In genomic region chr19:50090706-50091105, GRCh38 we compare ENCODE assay signal across 8 cellular contexts.
DNase-seq lines count a peak whose midpoint lies in the region; ATAC-seq and TF ChIP-seq lines count a peak whose summit lies in the region.
"Not testable (repeated sequence)": the region's sequence is repeated elsewhere in the genome, so short reads cannot be mapped to it uniquely, and the experiment has no call there.

No MANE protein-coding gene starts in this region.

- DNase-seq in AG09309 (ENCODE audit: low read depth); neural crest cell (ENCODE audit: low read depth, low spot score): not testable (repeated sequence)
- peak; percentile 51 for DNase-seq in NB4 (ENCODE audit: low read depth)
- peak; percentile 29 for DNase-seq in WTC11 (ENCODE audit: low spot score)
- peak; percentile 45 for DNase-seq in activated T-cell treated with anti-CD3 and anti-CD28 coated beads, Interleukin-2, amount 50 U/mL, for 1 hour
- DNase-seq in central memory CD4-positive, alpha-beta T cell, result peak; percentile 17
- DNase-seq in stimulated activated CD8-positive, alpha-beta memory T cell treated with anti-CD3 and anti-CD28 coated beads, Interleukin-15, amount 100 ng/mL, for 24 hours (ENCODE audit: low read depth), result peak; percentile 11

- TF ChIP-seq POLR2A in NB4 (IDR thresholded peaks at IDR 0.05; ENCODE audit: extremely low read depth, insufficient read length), result not testable (repeated sequence)

- not testable (repeated sequence) for H3K4me3 ChIP-seq in AG09309 (ENCODE audit: control insufficient read depth, low read depth, low read length); NB4 (ENCODE audit: low read depth, low read length)

- H3K27me3 Mint-ChIP-seq in WTC11 (ENCODE audit: low read depth); neural crest cell (ENCODE audit: low read depth): not testable (repeated sequence)

- H3K36me3 Mint-ChIP-seq in WTC11, result peaks cover 19% of the 10 kb centered on the region
- not testable (repeated sequence) for H3K36me3 Mint-ChIP-seq in neural crest cell (ENCODE audit: low read depth)

- not testable (repeated sequence) for H3K4me3 Mint-ChIP-seq in WTC11, neural crest cell

- peaks cover 17% of the 10 kb centered on the region for H3K9me3 Mint-ChIP-seq in WTC11
- not testable (repeated sequence) for H3K9me3 Mint-ChIP-seq in neural crest cell

- not testable (repeated sequence) for H3K27ac Mint-ChIP-seq in WTC11; neural crest cell (ENCODE audit: unreplicated experiment)

- peak; percentile 27 for TF ChIP-seq CTCF in AG09309 (IDR thresholded peaks at IDR 0.05; ENCODE audit: control insufficient read depth, insufficient read depth, low read depth, low read length, missing control alignments)
- TF ChIP-seq CTCF in GM12873 (IDR thresholded peaks at IDR 0.05; ENCODE audit: insufficient read depth, low read depth, low read length, missing control alignments), result peak; percentile 49
- peak; percentile 41 for TF ChIP-seq CTCF in NB4 (IDR thresholded peaks at IDR 0.05; ENCODE audit: low read depth, low read length)
- TF ChIP-seq CTCF in WTC11 (IDR thresholded peaks at IDR 0.05), result not testable (repeated sequence)
- peak; percentile 40 for TF ChIP-seq CTCF in neural crest cell (conservative IDR thresholded peaks at IDR 0.05)

- ATAC-seq in WTC11, result peak; percentile 30; the same call in 1 of the 2 replicates

- CTCF ChIA-PET in WTC11 (lab: Charles Lee), result not testable (repeated sequence)

- not testable (repeated sequence) for H3K4me1 Mint-ChIP-seq in WTC11, neural crest cell

- POLR2A ChIA-PET in WTC11 (lab: Charles Lee), result not testable (repeated sequence)
